In the genomic region with DNA sequence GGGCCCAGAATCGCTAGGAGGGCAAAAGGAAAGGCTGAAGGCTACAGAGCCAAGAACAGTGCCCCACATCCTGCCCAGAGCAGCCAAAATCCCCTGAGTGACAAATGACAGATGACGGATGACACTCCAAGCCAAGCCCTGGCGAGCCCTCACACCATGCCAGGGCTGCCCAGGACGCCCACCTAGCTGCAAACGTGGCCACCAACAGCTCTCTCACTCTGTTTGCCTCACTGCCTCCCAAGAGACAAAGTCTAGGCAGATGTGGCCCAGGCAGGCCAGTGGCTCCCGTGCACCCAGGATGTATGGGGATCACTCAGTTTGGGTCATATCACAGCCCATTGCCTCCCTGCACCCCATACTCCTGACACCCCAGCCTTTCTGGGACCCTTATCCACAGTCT, we compare ENCODE assay signal across 1 cellular context.
TF ChIP-seq lines count a peak whose summit lies in the region.

No MANE protein-coding gene starts in this region.

TF ChIP-seq in H1, 55 proteins besides CTCF, POLR2A, EP300 and RAD21:
- TF ChIP-seq YY1 (IDR thresholded peaks at IDR 0.05; ENCODE audit: low read depth, low read length): no peak
- TF ChIP-seq, protein P1, sequence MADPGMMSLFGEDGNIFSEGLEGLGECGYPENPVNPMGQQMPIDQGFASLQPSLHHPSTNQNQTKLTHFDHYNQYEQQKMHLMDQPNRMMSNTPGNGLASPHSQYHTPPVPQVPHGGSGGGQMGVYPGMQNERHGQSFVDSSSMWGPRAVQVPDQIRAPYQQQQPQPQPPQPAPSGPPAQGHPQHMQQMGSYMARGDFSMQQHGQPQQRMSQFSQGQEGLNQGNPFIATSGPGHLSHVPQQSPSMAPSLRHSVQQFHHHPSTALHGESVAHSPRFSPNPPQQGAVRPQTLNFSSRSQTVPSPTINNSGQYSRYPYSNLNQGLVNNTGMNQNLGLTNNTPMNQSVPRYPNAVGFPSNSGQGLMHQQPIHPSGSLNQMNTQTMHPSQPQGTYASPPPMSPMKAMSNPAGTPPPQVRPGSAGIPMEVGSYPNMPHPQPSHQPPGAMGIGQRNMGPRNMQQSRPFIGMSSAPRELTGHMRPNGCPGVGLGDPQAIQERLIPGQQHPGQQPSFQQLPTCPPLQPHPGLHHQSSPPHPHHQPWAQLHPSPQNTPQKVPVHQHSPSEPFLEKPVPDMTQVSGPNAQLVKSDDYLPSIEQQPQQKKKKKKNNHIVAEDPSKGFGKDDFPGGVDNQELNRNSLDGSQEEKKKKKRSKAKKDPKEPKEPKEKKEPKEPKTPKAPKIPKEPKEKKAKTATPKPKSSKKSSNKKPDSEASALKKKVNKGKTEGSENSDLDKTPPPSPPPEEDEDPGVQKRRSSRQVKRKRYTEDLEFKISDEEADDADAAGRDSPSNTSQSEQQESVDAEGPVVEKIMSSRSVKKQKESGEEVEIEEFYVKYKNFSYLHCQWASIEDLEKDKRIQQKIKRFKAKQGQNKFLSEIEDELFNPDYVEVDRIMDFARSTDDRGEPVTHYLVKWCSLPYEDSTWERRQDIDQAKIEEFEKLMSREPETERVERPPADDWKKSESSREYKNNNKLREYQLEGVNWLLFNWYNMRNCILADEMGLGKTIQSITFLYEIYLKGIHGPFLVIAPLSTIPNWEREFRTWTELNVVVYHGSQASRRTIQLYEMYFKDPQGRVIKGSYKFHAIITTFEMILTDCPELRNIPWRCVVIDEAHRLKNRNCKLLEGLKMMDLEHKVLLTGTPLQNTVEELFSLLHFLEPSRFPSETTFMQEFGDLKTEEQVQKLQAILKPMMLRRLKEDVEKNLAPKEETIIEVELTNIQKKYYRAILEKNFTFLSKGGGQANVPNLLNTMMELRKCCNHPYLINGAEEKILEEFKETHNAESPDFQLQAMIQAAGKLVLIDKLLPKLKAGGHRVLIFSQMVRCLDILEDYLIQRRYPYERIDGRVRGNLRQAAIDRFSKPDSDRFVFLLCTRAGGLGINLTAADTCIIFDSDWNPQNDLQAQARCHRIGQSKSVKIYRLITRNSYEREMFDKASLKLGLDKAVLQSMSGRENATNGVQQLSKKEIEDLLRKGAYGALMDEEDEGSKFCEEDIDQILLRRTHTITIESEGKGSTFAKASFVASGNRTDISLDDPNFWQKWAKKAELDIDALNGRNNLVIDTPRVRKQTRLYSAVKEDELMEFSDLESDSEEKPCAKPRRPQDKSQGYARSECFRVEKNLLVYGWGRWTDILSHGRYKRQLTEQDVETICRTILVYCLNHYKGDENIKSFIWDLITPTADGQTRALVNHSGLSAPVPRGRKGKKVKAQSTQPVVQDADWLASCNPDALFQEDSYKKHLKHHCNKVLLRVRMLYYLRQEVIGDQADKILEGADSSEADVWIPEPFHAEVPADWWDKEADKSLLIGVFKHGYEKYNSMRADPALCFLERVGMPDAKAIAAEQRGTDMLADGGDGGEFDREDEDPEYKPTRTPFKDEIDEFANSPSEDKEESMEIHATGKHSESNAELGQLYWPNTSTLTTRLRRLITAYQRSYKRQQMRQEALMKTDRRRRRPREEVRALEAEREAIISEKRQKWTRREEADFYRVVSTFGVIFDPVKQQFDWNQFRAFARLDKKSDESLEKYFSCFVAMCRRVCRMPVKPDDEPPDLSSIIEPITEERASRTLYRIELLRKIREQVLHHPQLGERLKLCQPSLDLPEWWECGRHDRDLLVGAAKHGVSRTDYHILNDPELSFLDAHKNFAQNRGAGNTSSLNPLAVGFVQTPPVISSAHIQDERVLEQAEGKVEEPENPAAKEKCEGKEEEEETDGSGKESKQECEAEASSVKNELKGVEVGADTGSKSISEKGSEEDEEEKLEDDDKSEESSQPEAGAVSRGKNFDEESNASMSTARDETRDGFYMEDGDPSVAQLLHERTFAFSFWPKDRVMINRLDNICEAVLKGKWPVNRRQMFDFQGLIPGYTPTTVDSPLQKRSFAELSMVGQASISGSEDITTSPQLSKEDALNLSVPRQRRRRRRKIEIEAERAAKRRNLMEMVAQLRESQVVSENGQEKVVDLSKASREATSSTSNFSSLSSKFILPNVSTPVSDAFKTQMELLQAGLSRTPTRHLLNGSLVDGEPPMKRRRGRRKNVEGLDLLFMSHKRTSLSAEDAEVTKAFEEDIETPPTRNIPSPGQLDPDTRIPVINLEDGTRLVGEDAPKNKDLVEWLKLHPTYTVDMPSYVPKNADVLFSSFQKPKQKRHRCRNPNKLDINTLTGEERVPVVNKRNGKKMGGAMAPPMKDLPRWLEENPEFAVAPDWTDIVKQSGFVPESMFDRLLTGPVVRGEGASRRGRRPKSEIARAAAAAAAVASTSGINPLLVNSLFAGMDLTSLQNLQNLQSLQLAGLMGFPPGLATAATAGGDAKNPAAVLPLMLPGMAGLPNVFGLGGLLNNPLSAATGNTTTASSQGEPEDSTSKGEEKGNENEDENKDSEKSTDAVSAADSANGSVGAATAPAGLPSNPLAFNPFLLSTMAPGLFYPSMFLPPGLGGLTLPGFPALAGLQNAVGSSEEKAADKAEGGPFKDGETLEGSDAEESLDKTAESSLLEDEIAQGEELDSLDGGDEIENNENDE (IDR thresholded peaks at IDR 0.05; ENCODE audit: insufficient replicate concordance, low read length): no peak
- TF ChIP-seq SIRT6 (IDR thresholded peaks at IDR 0.05; ENCODE audit: low read length): no peak
- TF ChIP-seq KDM4A (IDR thresholded peaks at IDR 0.05; ENCODE audit: low read depth, low read length, severe bottlenecking): no peak
- TF ChIP-seq, protein P2, sequence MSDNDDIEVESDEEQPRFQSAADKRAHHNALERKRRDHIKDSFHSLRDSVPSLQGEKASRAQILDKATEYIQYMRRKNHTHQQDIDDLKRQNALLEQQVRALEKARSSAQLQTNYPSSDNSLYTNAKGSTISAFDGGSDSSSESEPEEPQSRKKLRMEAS (IDR thresholded peaks at IDR 0.05): no peak
- no peak for TF ChIP-seq POLR2AphosphoS5 (IDR thresholded peaks at IDR 0.05; ENCODE audit: low read depth, low read length)
- TF ChIP-seq, protein P3, sequence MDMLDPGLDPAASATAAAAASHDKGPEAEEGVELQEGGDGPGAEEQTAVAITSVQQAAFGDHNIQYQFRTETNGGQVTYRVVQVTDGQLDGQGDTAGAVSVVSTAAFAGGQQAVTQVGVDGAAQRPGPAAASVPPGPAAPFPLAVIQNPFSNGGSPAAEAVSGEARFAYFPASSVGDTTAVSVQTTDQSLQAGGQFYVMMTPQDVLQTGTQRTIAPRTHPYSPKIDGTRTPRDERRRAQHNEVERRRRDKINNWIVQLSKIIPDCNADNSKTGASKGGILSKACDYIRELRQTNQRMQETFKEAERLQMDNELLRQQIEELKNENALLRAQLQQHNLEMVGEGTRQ (IDR thresholded peaks at IDR 0.05; ENCODE audit: low read length): no peak
- no peak for TF ChIP-seq RFX5 (IDR thresholded peaks at IDR 0.05; ENCODE audit: borderline replicate concordance, low read depth, low read length)
- TF ChIP-seq BACH1 (IDR thresholded peaks at IDR 0.05; ENCODE audit: low read length): no peak
- no peak for TF ChIP-seq SRF (IDR thresholded peaks at IDR 0.05; ENCODE audit: low read depth, low read length)
- no peak for TF ChIP-seq GTF2F1 (IDR thresholded peaks at IDR 0.05; ENCODE audit: borderline replicate concordance, low read depth, low read length)
- TF ChIP-seq NANOG (IDR thresholded peaks at IDR 0.05; ENCODE audit: insufficient read depth, low read depth, low read length, poor library complexity, severe bottlenecking): no peak
